ENCODE assay signal across 10 cellular contexts in the genomic region with DNA sequence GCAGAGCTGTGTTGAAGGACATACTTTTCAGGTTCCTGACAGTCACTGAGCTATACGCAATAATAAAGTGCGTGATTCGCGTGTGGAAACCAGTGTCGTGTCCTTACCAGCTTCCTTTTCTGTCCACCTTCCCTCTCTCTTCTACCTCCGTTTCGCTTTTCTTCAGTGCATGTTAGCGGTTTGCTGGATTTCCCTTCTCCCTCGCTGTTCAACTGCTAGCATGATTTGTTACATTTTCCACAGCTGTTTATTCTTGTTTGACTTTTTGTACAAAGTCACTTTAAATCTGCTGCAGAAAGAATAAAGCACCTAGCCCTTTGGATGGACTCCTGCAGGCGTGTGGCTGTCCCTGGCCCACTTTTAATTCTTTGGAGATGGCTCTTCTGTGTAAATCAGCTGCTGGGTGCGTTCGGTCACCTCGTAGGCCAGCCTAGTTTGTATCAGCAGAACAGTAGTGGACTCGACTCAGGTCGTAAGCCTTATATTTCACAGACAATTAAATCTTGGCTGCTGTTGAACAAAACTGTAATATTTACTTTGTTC. TPM values are rescaled to one million over a fixed set of nuclear protein-coding genes. Genes with fewer than 3 reads are reported as not detected.
DNase-seq lines count a peak whose midpoint lies in the region; ATAC-seq and TF ChIP-seq lines count a peak whose summit lies in the region.
"Had no signal": no experiment of that assay in that cellular context is flagged by ENCODE, and none has a peak within 500 bp of the region (broad histone marks: within the 10 kb centered on the region; RNA-seq: fewer than 3 reads in every experiment).

No MANE protein-coding gene starts in this region.

- H3K36me3 ChIP-seq in BJ (ENCODE audit: control insufficient read depth, insufficient read depth, low read length) = no peaks in the 10 kb centered on the region
- H3K36me3 ChIP-seq in IMR-90 (ENCODE audit: control insufficient read depth, insufficient read depth, low read length) = no peaks in the 10 kb centered on the region
- no peaks in the 10 kb centered on the region for H3K36me3 ChIP-seq in ectodermal cell (ENCODE audit: control insufficient read depth, insufficient read depth, low read length)
- no peaks in the 10 kb centered on the region for H3K36me3 ChIP-seq in neural cell (ENCODE audit: insufficient read depth, low read length)

- TF ChIP-seq CTCF in BJ (IDR thresholded peaks at IDR 0.05; ENCODE audit: insufficient read depth, low read depth, low read length) (no peak), IMR-90 (conservative IDR thresholded peaks at IDR 0.05; ENCODE audit: low read depth, low read length) (no peak), neural cell (IDR thresholded peaks at IDR 0.05; ENCODE audit: poor library complexity, severe bottlenecking) (no peak), RWPE1 (conservative IDR thresholded peaks at IDR 0.05; ENCODE audit: low read depth) (no peak)

- dilution Hi-C loops in IMR-90 (cut with HindIII; ENCODE audit: low sequenced_read_pairs, unreplicated experiment) = no loop called here

- H4K8ac ChIP-seq in IMR-90 (ENCODE audit: low read depth in 2 of 2, low read length in 2 of 2) = no peak overlapping the region

- no peaks in the 10 kb centered on the region for H3K79me1 ChIP-seq in IMR-90 (ENCODE audit: low read depth in 1 of 2, low read length in 2 of 2)

- H3K9ac ChIP-seq in IMR-90 (ENCODE audit: low read depth, low read length) (no peak overlapping the region), neural cell (ENCODE audit: low read length) (no peak overlapping the region)

- TF ChIP-seq RAD21 in IMR-90 (IDR thresholded peaks at IDR 0.05; ENCODE audit: low read length) (no peak), neural cell (conservative IDR thresholded peaks at IDR 0.05) (no peak)

- H3K9me3 ChIP-seq in IMR-90 (ENCODE audit: control insufficient read depth, insufficient read depth, low read length) (peaks cover 10% of the 10 kb centered on the region; the same call in 1 of the 2 replicates), ectodermal cell (ENCODE audit: control insufficient read depth, low read length) (no peaks in the 10 kb centered on the region), neural cell (ENCODE audit: low read length) (no peaks in the 10 kb centered on the region)

- DNase-seq in BJ (ENCODE audit: low read depth) (no peak), IMR-90 (no peak), NAMALWA (ENCODE audit: low spot score) (no peak), RWPE1 (ENCODE audit: low spot score) (no peak), substantia nigra (lab: John Stamatoyannopoulos, UW) (no peak), A172 (ENCODE audit: low spot score) (no peak)
- DNase-seq: activated CD4-positive, CD25-positive, alpha-beta regulatory T cell treated with anti-CD3 and anti-CD28 coated beads, Interleukin-2, amount 50 U/mL, for 72 hours had no signal

- H3K4ac ChIP-seq in IMR-90 (ENCODE audit: low read depth, low read length) = no peak overlapping the region

- H2BK120ac ChIP-seq in IMR-90 (ENCODE audit: low read depth, low read length) = no peak overlapping the region

- H3K4me2 ChIP-seq in IMR-90 (ENCODE audit: low read depth, low read length) (peak overlapping the region; percentile 51), neural cell (ENCODE audit: low read length) (no peak overlapping the region)

- ATAC-seq in IMR-90 (ENCODE audit: low read depth) = no peak

- no peak overlapping the region for H2AFZ ChIP-seq in IMR-90 (replicated peaks; ENCODE audit: low read length, poor library complexity)
- no peak overlapping the region for H2AFZ ChIP-seq in neural cell (ENCODE audit: low read depth, low read length)

- H3K9me2 ChIP-seq in neural cell (ENCODE audit: insufficient read depth, low read length) = no peaks in the 10 kb centered on the region

- 0% methylated on average over 6 of the region's 15 CpGs; no CpG with 5 or more reads in 1 of the 2 experiments for WGBS in IMR-90 (ENCODE audit: extremely low coverage in 2 of 2, insufficient read length in 1 of 2), 2 experiments
- WGBS in ectodermal cell, 2 experiments = 3% methylated on average over 15 of the region's 15 CpGs

- no peak overlapping the region for H3K18ac ChIP-seq in IMR-90 (ENCODE audit: low read depth, low read length)

- CTCF ChIA-PET in BJ (lab: Yijun Ruan, JAX) = interaction anchor here (2.2 kb wide), 1 partner anchor 9 kb away, joined by 6 read pairs; no protein-coding TSS in a partner anchor
- CTCF ChIA-PET in IMR-90 (lab: Yijun Ruan, JAX) = no interaction called here
- CTCF ChIA-PET in RWPE1 (lab: Yijun Ruan, JAX) = interaction anchor here (0.6 kb wide), 1 partner anchor 944 kb away, joined by 3 read pairs; no protein-coding TSS in a partner anchor

- H3K4me3 ChIP-seq in BJ (ENCODE audit: low read depth, low read length) (peak overlapping the region; percentile 36), IMR-90 (ENCODE audit: insufficient read depth, low read depth, low read length) (no peak overlapping the region; the same call in 1 of the 2 replicates), ectodermal cell (ENCODE audit: insufficient read depth, low read depth, low read length) (peak overlapping the region; percentile 22), neural cell (ENCODE audit: low read length) (peak overlapping the region; percentile 50)

- no peak overlapping the region for H3K27ac ChIP-seq in IMR-90 (ENCODE audit: insufficient read depth, low read length)
- no peak overlapping the region for H3K27ac ChIP-seq in ectodermal cell (ENCODE audit: insufficient read depth, low read depth, low read length, poor library complexity, severe bottlenecking)
- no peak overlapping the region for H3K27ac ChIP-seq in neural cell (ENCODE audit: low read length)
- no peak overlapping the region for H3K27ac ChIP-seq in RWPE1
- no peak overlapping the region for H3K27ac ChIP-seq in substantia nigra (ENCODE audit: low read depth, low read length, poor library complexity, severe bottlenecking)

- H4K20me1 ChIP-seq in IMR-90 (ENCODE audit: insufficient read depth, low read length) (no peaks in the 10 kb centered on the region), neural cell (ENCODE audit: insufficient read depth) (no peaks in the 10 kb centered on the region)

- H3K79me2 ChIP-seq in neural cell (replicated peaks; ENCODE audit: insufficient read depth, low read length) = no peaks in the 10 kb centered on the region

- H3K4me1 ChIP-seq in IMR-90 (ENCODE audit: control insufficient read depth, insufficient read depth, low read length) = no peaks in the 10 kb centered on the region
- H3K4me1 ChIP-seq in ectodermal cell (ENCODE audit: control insufficient read depth, insufficient read depth, low read length) = peaks cover 5% of the 10 kb centered on the region

- TF ChIP-seq POLR2A in IMR-90 (IDR thresholded peaks at IDR 0.05; ENCODE audit: low read depth, low read length) = no peak

- no peak overlapping the region for H4K5ac ChIP-seq in IMR-90 (ENCODE audit: low read depth, low read length)

- H4K91ac ChIP-seq in IMR-90 (ENCODE audit: insufficient read depth, low read depth, low read length) = no peak overlapping the region

- POLR2A ChIA-PET in BJ (lab: Charles Lee) (no interaction called here), IMR-90 (lab: Charles Lee; ENCODE audit: unreplicated experiment) (no interaction called here), RWPE1 (lab: Yijun Ruan, JAX; ENCODE audit: low non-redundant PET) (no interaction called here)

- H2AK5ac ChIP-seq in IMR-90 (ENCODE audit: low read depth, low read length) = no peak overlapping the region

- H2BK15ac ChIP-seq in IMR-90 (ENCODE audit: low read depth, low read length) = no peak overlapping the region

- BruUV-seq in IMR-90 (replicated peaks; lab: Mats Ljungman, UMichigan) = no TSS peak

- no peak overlapping the region for H3K56ac ChIP-seq in IMR-90 (ENCODE audit: extremely low read depth, insufficient read depth, low read length)

- no peak overlapping the region for H3K14ac ChIP-seq in IMR-90 (replicated peaks; ENCODE audit: low read depth, low read length)

- H3K27me3 ChIP-seq in BJ (ENCODE audit: control insufficient read depth, insufficient read depth, low read length) (no peaks in the 10 kb centered on the region; the same call in none of the 2 replicates), IMR-90 (ENCODE audit: control insufficient read depth, insufficient read depth, low read length) (peaks cover 66% of the 10 kb centered on the region), ectodermal cell (ENCODE audit: control insufficient read depth, insufficient read depth, low read length, poor library complexity, severe bottlenecking) (peaks cover 100% of the 10 kb centered on the region), neural cell (ENCODE audit: insufficient read depth, low read depth, low read length) (peaks cover 96% of the 10 kb centered on the region)

- H2AK9ac ChIP-seq in IMR-90 (replicated peaks; ENCODE audit: low read depth, low read length, poor library complexity) = no peak overlapping the region

- H2BK20ac ChIP-seq in IMR-90 (ENCODE audit: low read depth, low read length) = no peak overlapping the region

- intact Hi-C loops in IMR-90 (cut with micrococcal nuclease) = loop anchor here (10.0 kb wide), 1 partner anchor 286 kb away; no protein-coding TSS in a partner anchor

- no peaks in the 10 kb centered on the region for H3F3A ChIP-seq in neural cell (ENCODE audit: insufficient read depth, low read length, poor library complexity, severe bottlenecking)

- no peak overlapping the region for H2BK5ac ChIP-seq in IMR-90 (ENCODE audit: low read depth, low read length, poor library complexity, severe bottlenecking)

- H3K23ac ChIP-seq in IMR-90 (ENCODE audit: low read depth, low read length) = 0 out of 2 replicates have a peak overlapping the region, but pooled peaks have one; percentile 14

- in situ Hi-C loops in IMR-90 (cut with MboI; ENCODE audit: low sequenced_read_pairs) = no loop called here

- no peak for TF ChIP-seq EP300 in neural cell (conservative IDR thresholded peaks at IDR 0.05; ENCODE audit: poor library complexity, severe bottlenecking)

- H3K9me1 ChIP-seq in IMR-90 (ENCODE audit: insufficient read depth, low read length) = no peaks in the 10 kb centered on the region; the same call in 1 of the 2 replicates

TF ChIP-seq in IMR-90, 13 proteins besides CTCF, POLR2A, EP300 and RAD21 (continues in another document):
- TF ChIP-seq RCOR1 (IDR thresholded peaks at IDR 0.05; ENCODE audit: insufficient replicate concordance, low read length) = no peak

TF ChIP-seq in neural cell, 6 proteins besides CTCF, POLR2A, EP300 and RAD21:
- TF ChIP-seq POLR2AphosphoS5 (IDR thresholded peaks at IDR 0.05) = peak; percentile 77
- no peak for TF ChIP-seq TAF1 (IDR thresholded peaks at IDR 0.05; ENCODE audit: low read depth)

RNA-seq across cellular contexts. Expression of a gene that starts 8.9 kb away (rescaled TPM):
- polyA plus RNA-seq in BJ (2011; rRNA removed) (3.6 and 4.9 TPM in 2 replicates), IMR-90 (2012; rRNA removed) (0.67 and 0.97 TPM in 2 replicates), neural cell (not detected in 2 replicates)
- polyA minus RNA-seq in BJ (2011; rRNA and poly(A)+ RNA removed) = 2.4 and 2.5 TPM in 2 replicates
- total RNA-seq in IMR-90 (2012; rRNA removed) = 0.36 and 0.56 TPM in 2 replicates
- 0.71 and 1.9 TPM in 2 replicates for polyA plus RNA-seq in IMR-90 (2012; cell fraction: cytosol; rRNA removed)
- 0.57 and 1.4 TPM in 2 replicates for polyA plus RNA-seq in IMR-90 (2012; cell fraction: nucleus; rRNA removed; ENCODE audit: low replicate concordance)
- 0.56 TPM for polyA plus RNA-seq in ectodermal cell (2013, experiment 1 of 4)
- 0.48 TPM for polyA plus RNA-seq in ectodermal cell (2013, experiment 2 of 4)
- 0.91 TPM for polyA plus RNA-seq in ectodermal cell (2013, experiment 3 of 4)
- 0.89 TPM for polyA plus RNA-seq in ectodermal cell (2013, experiment 4 of 4)
- not detected in 2 replicates for polyA minus RNA-seq in neural cell
- 0.19 and 0.50 TPM in 2 replicates for total RNA-seq in A172 (2014; rRNA removed; shearing (Covaris generic))
- total RNA-seq: glomerular endothelial cell had no signal
